ENCODE assay signal across 8 cellular contexts in the genomic region with DNA sequence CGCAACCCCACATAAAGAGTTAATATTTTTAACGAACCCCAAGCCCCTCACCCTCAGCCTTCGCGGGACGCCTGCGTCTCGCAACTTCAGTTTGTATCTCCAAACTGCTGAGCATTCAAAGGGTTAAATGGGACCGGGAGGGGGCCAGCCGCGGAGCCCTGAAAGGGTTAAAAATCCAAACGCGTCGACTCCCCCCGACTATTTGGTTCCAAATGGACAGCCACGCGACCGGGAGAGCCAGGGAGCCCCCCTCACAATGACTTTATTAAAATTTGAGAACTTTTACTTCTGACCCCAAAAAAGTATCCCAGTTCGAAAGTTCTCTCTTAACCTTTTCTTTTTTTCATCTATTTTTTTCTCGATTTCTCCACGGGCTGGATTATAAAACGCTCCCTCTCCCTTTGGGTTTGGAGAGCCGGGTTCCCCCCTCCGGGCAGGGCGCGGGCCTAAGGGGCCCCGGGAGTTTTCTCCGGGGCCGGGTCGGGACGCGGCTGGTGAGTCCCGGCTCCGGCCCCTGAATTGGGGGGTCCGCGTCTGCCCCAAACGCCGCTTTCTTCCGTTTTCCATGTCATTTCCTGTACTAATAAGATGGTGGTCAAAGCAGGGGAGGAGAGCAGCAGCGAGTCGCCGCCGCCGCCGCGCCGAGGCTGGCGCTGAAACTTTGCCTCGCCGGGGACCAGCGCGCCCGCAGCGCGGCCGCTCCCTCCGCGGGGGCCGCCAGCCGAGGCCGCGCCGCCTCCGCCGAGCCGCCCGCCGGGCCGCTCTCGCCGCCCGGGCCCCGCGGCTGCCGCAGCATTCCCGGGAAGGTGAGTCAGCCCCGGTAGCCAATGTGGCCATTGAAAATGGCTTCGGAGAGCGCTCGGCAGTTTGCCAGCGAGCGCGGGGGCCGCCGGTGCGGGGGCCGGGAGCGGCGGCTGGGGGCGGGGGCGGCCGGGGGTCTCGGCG. TPM values are rescaled to one million over a fixed set of nuclear protein-coding genes. Genes with fewer than 3 reads are reported as not detected.
A peak's percentile ranks its signal among the peaks of the same experiment; 100 is the strongest.
DNase-seq lines count a peak whose midpoint lies in the region; ATAC-seq and TF ChIP-seq lines count a peak whose summit lies in the region.

Gene PRDM11, plus strand, starts transcription at position 568 of the 945 bp plus-strand sequence. CDS start 35,128 bp downstream, outside the sequence.

- peak within 1 kb of the TSS; percentile 61 for H3K4me3 ChIP-seq in RWPE2 (ENCODE audit: severe bottlenecking)
- peak within 1 kb of the TSS in 3 of 4 donors; percentile 62 to 90 (median 82) for H3K4me3 ChIP-seq in adrenal gland

- H3K9me3 ChIP-seq in RWPE2 (ENCODE audit: severe bottlenecking): no peaks in the 10 kb centered on the region
- no peaks in the 10 kb centered on the region for H3K9me3 ChIP-seq in adrenal gland (replicated peaks in 1 of 3)

- H3K27ac ChIP-seq in RWPE2 (ENCODE audit: poor library complexity, severe bottlenecking): peak within 1 kb of the TSS; percentile 77
- peak within 1 kb of the TSS; percentile 91 to 100 (median 97) for H3K27ac ChIP-seq in adrenal gland

- H3K27me3 ChIP-seq in RWPE2 (ENCODE audit: insufficient read depth, poor library complexity, severe bottlenecking) (no peaks in the 10 kb centered on the region), adrenal gland (no peaks in the 10 kb centered on the region)

- H3K36me3 Mint-ChIP-seq in Calu3 (ENCODE audit: insufficient read depth, unreplicated experiment): peaks cover 26% of the 10 kb centered on the region

- CTCF ChIA-PET in Calu3 (lab: Charles Lee): no interaction called here

- TF ChIP-seq CTCF in Calu3 (IDR thresholded peaks at IDR 0.05; ENCODE audit: unreplicated experiment) (no peak), RWPE2 (IDR thresholded peaks at IDR 0.05; ENCODE audit: poor library complexity, severe bottlenecking) (no peak), adrenal gland (IDR thresholded peaks at IDR 0.05) (no peak), GM20000 (IDR thresholded peaks at IDR 0.05; ENCODE audit: extremely low read depth, missing control alignments) (no peak)

- intact Hi-C loops in Calu3 (cut with micrococcal nuclease; ENCODE audit: unreplicated experiment) (no loop called here), adrenal gland (cut with DNase I) (no loop called here), left cardiac atrium (cut with DNase I) (loop anchor here in 1 of 2 donors (2.0 kb wide), 1 partner anchor 34 kb away; no protein-coding TSS in a partner anchor), posterior vena cava (cut with DNase I) (no loop called here)

- ATAC-seq in GM19438 (IDR thresholded peaks at IDR 0.05; ENCODE audit: low read depth, unreplicated experiment) (peak; percentile 33), HG03521 (IDR thresholded peaks at IDR 0.05; ENCODE audit: unreplicated experiment) (peak; percentile 33), RWPE2 (ENCODE audit: low read depth) (peak; percentile 34; the same call in 2 of the 3 replicates), left cardiac atrium (peak; percentile 6 to 31)

- no peaks in the 10 kb centered on the region for H3K36me3 ChIP-seq in RWPE2 (ENCODE audit: low read depth)
- H3K36me3 ChIP-seq in adrenal gland (replicated peaks in 1 of 2): no peaks in the 10 kb centered on the region

- H3K4me1 Mint-ChIP-seq in Calu3 (ENCODE audit: low read depth, unreplicated experiment): peaks cover 8% of the 10 kb centered on the region

- peak within 1 kb of the TSS; percentile 88 for H3K27ac Mint-ChIP-seq in Calu3 (ENCODE audit: unreplicated experiment)

- peaks cover 2% of the 10 kb centered on the region for H3K9me3 Mint-ChIP-seq in Calu3 (ENCODE audit: low read depth, unreplicated experiment)

- BruUV-seq in Calu3 (replicated peaks; lab: Mats Ljungman, UMichigan): TSS peak; percentile 96

- H3K4me1 ChIP-seq in RWPE2 (ENCODE audit: insufficient read depth, poor library complexity, severe bottlenecking) (no peaks in the 10 kb centered on the region), adrenal gland (replicated peaks in 1 of 2) (peaks cover 15 to 22% of the 10 kb centered on the region in 2 donors)

- TF ChIP-seq POLR2A in adrenal gland (IDR thresholded peaks at IDR 0.05): peak; percentile 24 to 41

- peak within 1 kb of the TSS; percentile 87 for H3K4me3 Mint-ChIP-seq in Calu3 (ENCODE audit: low read depth, unreplicated experiment)

- 0 to 1% (median 1%) methylated on average over 39 to 93 of the region's 93 CpGs for WGBS in adrenal gland, 4 donors

- DNase-seq in Calu3: peak; percentile 78
- DNase-seq in RWPE2 (ENCODE audit: low spot score): no peak
- DNase-seq in adrenal gland: peak; percentile 78 to 86 (median 82)
- DNase-seq in left cardiac atrium: peak; percentile 77
- peak; percentile 92 for DNase-seq in posterior vena cava (ENCODE audit: low spot score)
- no peak for DNase-seq in GM20000 (ENCODE audit: low spot score)

- peaks cover 39% of the 10 kb centered on the region for H3K27me3 Mint-ChIP-seq in Calu3 (ENCODE audit: unreplicated experiment)

RNA-seq across cellular contexts. Expression of gene PRDM11, which starts in this region (rescaled TPM):
- total RNA-seq in Calu3 (2022) (8.1 and 11.5 TPM in 2 replicates), adrenal gland (10 to 100 TPM; 11.0 to 16.9 (median 13.7) TPM), left cardiac atrium (10 to 100 TPM; 16.1 to 16.3 TPM), posterior vena cava (10 to 100 TPM; 21.1 to 24.5 TPM)
- 1 to 10 TPM; 3.3 to 6.4 (median 3.9) TPM for polyA plus RNA-seq in adrenal gland

Comparison
In these comparisons a context has a peak if more than half of its experiments do, and no peak if none do; other contexts are left out.
1. DNase-seq: peak in Calu3 (single experiment), adrenal gland (7 of 7), left cardiac atrium (single experiment) and posterior vena cava (single experiment); none in RWPE2 (single experiment) and GM20000 (single experiment).
2. Peak in every context shown above with its lines, with median percentiles within 50 percentile points of each other: ATAC-seq.